8 cellular contexts compared by ENCODE assay signal in the genomic region with DNA sequence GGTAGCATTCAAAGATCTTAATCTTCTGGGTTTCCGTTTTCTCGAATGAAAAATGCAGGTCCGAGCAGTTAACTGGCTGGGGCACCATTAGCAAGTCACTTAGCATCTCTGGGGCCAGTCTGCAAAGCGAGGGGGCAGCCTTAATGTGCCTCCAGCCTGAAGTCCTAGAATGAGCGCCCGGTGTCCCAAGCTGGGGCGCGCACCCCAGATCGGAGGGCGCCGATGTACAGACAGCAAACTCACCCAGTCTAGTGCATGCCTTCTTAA. TPM values are rescaled to one million over a fixed set of nuclear protein-coding genes. Genes with fewer than 3 reads are reported as not detected.
DNase-seq lines count a peak whose midpoint lies in the region; TF ChIP-seq lines count a peak whose summit lies in the region.

PATL2 (minus strand) TSS at position 235 of the 267 bp plus-strand sequence. CDS start 34,833 bp downstream, outside the sequence.

- no peaks in the 10 kb centered on the region for H3K9me3 ChIP-seq in ES-I3 (ENCODE audit: control insufficient read depth, insufficient read depth, low read length)
- H3K9me3 ChIP-seq in SJSA1 (replicated peaks): no peaks in the 10 kb centered on the region
- H3K9me3 ChIP-seq in esophagus squamous epithelium: no peaks in the 10 kb centered on the region
- no peaks in the 10 kb centered on the region for H3K9me3 ChIP-seq in prostate gland

- peak within 1 kb of the TSS; percentile 95 for H3K9ac ChIP-seq in ES-I3 (ENCODE audit: low read depth, low read length)

- H3K4me1 ChIP-seq in ES-I3 (ENCODE audit: insufficient read depth, low read length) (no peaks in the 10 kb centered on the region), SJSA1 (replicated peaks) (peaks cover 28% of the 10 kb centered on the region), esophagus squamous epithelium (peaks cover 9 to 51% (median 18%) of the 10 kb centered on the region in 3 donors), prostate gland (replicated peaks) (no peaks in the 10 kb centered on the region)

- H3K4me3 ChIP-seq in SJSA1 (peak within 1 kb of the TSS; percentile 88), esophagus squamous epithelium (peak within 1 kb of the TSS; percentile 81 to 99 (median 92)), prostate gland (peak within 1 kb of the TSS; percentile 80 to 96)

- TF ChIP-seq POLR2A in esophagus squamous epithelium (IDR thresholded peaks at IDR 0.05): no peak
- TF ChIP-seq POLR2A in prostate gland (IDR thresholded peaks at IDR 0.05): no peak

- H3K36me3 ChIP-seq in ES-I3 (ENCODE audit: insufficient read depth, low read length) (peaks cover 4% of the 10 kb centered on the region; the same call in 1 of the 2 replicates), SJSA1 (peaks cover 47% of the 10 kb centered on the region), esophagus squamous epithelium (peaks cover 4 to 19% (median 8%) of the 10 kb centered on the region in 3 donors), prostate gland (peaks cover 0 to 4% of the 10 kb centered on the region in 2 donors)

- H3K27ac ChIP-seq in SJSA1 (peak within 1 kb of the TSS; percentile 99), esophagus squamous epithelium (peak within 1 kb of the TSS; percentile 97 to 100 (median 100)), prostate gland (peak within 1 kb of the TSS; percentile 97 to 99)

- 0% methylated on average over 1 to 7 of the region's 11 CpGs for WGBS in esophagus squamous epithelium, 2 donors
- WGBS in prostate gland: under 1% methylated on average over 11 of the region's 11 CpGs

- no peaks in the 10 kb centered on the region for H3K27me3 ChIP-seq in SJSA1 (replicated peaks)
- no peaks in the 10 kb centered on the region for H3K27me3 ChIP-seq in esophagus squamous epithelium
- H3K27me3 ChIP-seq in prostate gland (replicated peaks; ENCODE audit: insufficient read depth): no peaks in the 10 kb centered on the region

- intact Hi-C loops in esophagus squamous epithelium (cut with DNase I) (no loop called here), prostate gland (cut with DNase I) (loop anchor here (1.0 to 5.0 kb wide), 5 partner anchors 17 to 424 kb away; partner anchors contain the start of genes CTDSPL2, EIF3J, GOLM2 and SPG11)

- TF ChIP-seq CTCF in esophagus squamous epithelium (IDR thresholded peaks at IDR 0.05): peak in 1 of 6 experiments; percentile 39
- TF ChIP-seq CTCF in prostate gland (IDR thresholded peaks at IDR 0.05): no peak

- DNase-seq in SJSA1 (ENCODE audit: low read depth in 1 of 2, low spot score in 2 of 2) (no peak), esophagus squamous epithelium (lab: John Stamatoyannopoulos, UW) (no peak), prostate gland (ENCODE audit: low spot score) (no peak), LoVo (ENCODE audit: low spot score) (no peak), NCI-H82 treated with DMSO at 0.1 percent for 48 hours (lab: John Stamatoyannopoulos, UW; ENCODE audit: unreplicated experiment) (no peak), NCI-H510A treated with DMSO at 0.1 percent for 48 hours (lab: John Stamatoyannopoulos, UW) (no peak)
- no peak for DNase-seq in activated CD4-positive, alpha-beta T cell treated with anti-CD3 and anti-CD28 coated beads, Interleukin-2, amount 50 U/mL, for 48 hours

RNA-seq across cellular contexts. Expression of gene PATL2, which starts in this region (rescaled TPM):
- 0.19 and 0.29 TPM in 2 replicates for total RNA-seq in SJSA1 (2014; rRNA removed; shearing (Covaris generic))
- total RNA-seq in esophagus squamous epithelium: 1 to 10 TPM in 1 of 4 donors, not detected in 3; 1.3 TPM
- 1 to 10 TPM in 1 of 2 donors, under 1 TPM in 1; 0.77 to 1.2 TPM for total RNA-seq in prostate gland
